In genomic region chr22:45413368-45414211, GRCh38 we compare ENCODE assay signal across 9 cellular contexts. TPM values are rescaled to one million over a fixed set of nuclear protein-coding genes. Genes with fewer than 3 reads are reported as not detected.
A peak's percentile ranks its signal among the peaks of the same experiment; 100 is the strongest.
DNase-seq lines count a peak whose midpoint lies in the region.
"Had no signal": no experiment of that assay in that cellular context is flagged by ENCODE, and none has a peak within 500 bp of the region (broad histone marks: within the 10 kb centered on the region; RNA-seq: fewer than 3 reads in every experiment).

RIBC2 (plus strand) TSS chr22:45413693; CDS start chr22:45413887, 194 bp downstream.
SMC1B (minus strand) TSS chr22:45413599; CDS start chr22:45413567, 32 bp downstream.

- no peaks in the 10 kb centered on the region for H3K36me3 ChIP-seq in CD8-positive, alpha-beta memory T cell (ENCODE audit: insufficient read depth, low read length)
- no peaks in the 10 kb centered on the region for H3K36me3 ChIP-seq in HUES48 (ENCODE audit: control insufficient read depth, insufficient read depth, low read length)

- peak within 1 kb of the TSS; percentile 55 to 89 (median 82) for H3K4me3 Mint-ChIP-seq in CD8-positive, alpha-beta memory T cell
- H3K4me3 Mint-ChIP-seq in activated naive CD4-positive, alpha-beta T cell treated with anti-CD3 and anti-CD28 coated beads for 36 hours = peak within 1 kb of the TSS; percentile 86

- no peaks in the 10 kb centered on the region for H3K9me3 ChIP-seq in CD8-positive, alpha-beta memory T cell (ENCODE audit: low read length)
- H3K9me3 ChIP-seq in HUES48 (ENCODE audit: control insufficient read depth, insufficient read depth, low read length) = peaks cover 7% of the 10 kb centered on the region

- peak within 1 kb of the TSS; percentile 70 for H3K4me3 ChIP-seq in CD8-positive, alpha-beta memory T cell (ENCODE audit: low read length)
- H3K4me3 ChIP-seq in HUES48 (ENCODE audit: low read depth, low read length) = peak within 1 kb of the TSS; percentile 51
- H3K4me3 ChIP-seq: K562 had no signal

- intact Hi-C loops in activated naive CD4-positive, alpha-beta T cell treated with anti-CD3 and anti-CD28 coated beads for 36 hours (cut with micrococcal nuclease) = loop anchor here (1.0 to 2.0 kb wide), 2 partner anchors 95 to 104 kb away; partner anchors contain the start of gene FAM118A

- H3K4me1 ChIP-seq in CD8-positive, alpha-beta memory T cell (ENCODE audit: insufficient read depth, low read length) = peaks cover 9% of the 10 kb centered on the region
- no peaks in the 10 kb centered on the region for H3K4me1 ChIP-seq in HUES48 (ENCODE audit: control insufficient read depth, insufficient read depth, low read length)

- no peaks in the 10 kb centered on the region for H3K27me3 ChIP-seq in CD8-positive, alpha-beta memory T cell (ENCODE audit: insufficient read depth, low read length, poor library complexity, severe bottlenecking)
- peaks cover 25% of the 10 kb centered on the region for H3K27me3 ChIP-seq in HUES48 (ENCODE audit: control insufficient read depth, insufficient read depth, low read length)

- peaks cover 0 to 13% (median 9%) of the 10 kb centered on the region in 3 donors for H3K4me1 Mint-ChIP-seq in CD8-positive, alpha-beta memory T cell
- peaks cover 12% of the 10 kb centered on the region for H3K4me1 Mint-ChIP-seq in activated naive CD4-positive, alpha-beta T cell treated with anti-CD3 and anti-CD28 coated beads for 36 hours (ENCODE audit: low read depth)

- peak within 1 kb of the TSS; percentile 31 for H3K27ac ChIP-seq in CD8-positive, alpha-beta memory T cell (ENCODE audit: low read depth, low read length)
- H3K27ac ChIP-seq in HUES48 (ENCODE audit: low read depth, low read length) = peak within 1 kb of the TSS; percentile 28

- POLR2A ChIA-PET in CD8-positive, alpha-beta memory T cell (lab: Charles Lee) = no interaction called here

- peaks cover 0 to 2% of the 10 kb centered on the region in 2 donors for H3K27me3 Mint-ChIP-seq in CD8-positive, alpha-beta memory T cell
- H3K27me3 Mint-ChIP-seq in activated naive CD4-positive, alpha-beta T cell treated with anti-CD3 and anti-CD28 coated beads for 36 hours (ENCODE audit: low read depth) = no peaks in the 10 kb centered on the region

- peak within 1 kb of the TSS; percentile 31 for H3K9ac ChIP-seq in HUES48 (ENCODE audit: low read depth, low read length)

- no peaks in the 10 kb centered on the region for H3K36me3 Mint-ChIP-seq in CD8-positive, alpha-beta memory T cell
- H3K36me3 Mint-ChIP-seq in activated naive CD4-positive, alpha-beta T cell treated with anti-CD3 and anti-CD28 coated beads for 36 hours (ENCODE audit: low read depth) = peaks cover 13% of the 10 kb centered on the region

- peak within 1 kb of the TSS; percentile 42 to 95 (median 86) for H3K27ac Mint-ChIP-seq in CD8-positive, alpha-beta memory T cell
- H3K27ac Mint-ChIP-seq in activated naive CD4-positive, alpha-beta T cell treated with anti-CD3 and anti-CD28 coated beads for 36 hours = no peak within 1 kb of the TSS

- peak; percentile 69 to 92 (median 76) for DNase-seq in CD8-positive, alpha-beta memory T cell
- peak; percentile 82 to 88 for DNase-seq in SHP77 (lab: John Stamatoyannopoulos, UW)
- peak; percentile 95 for DNase-seq in activated naive CD4-positive, alpha-beta T cell treated with anti-CD3 and anti-CD28 coated beads for 36 hours
- peak; percentile 45 for DNase-seq in glomerular visceral epithelial cell (ENCODE audit: extremely low spot score)
- DNase-seq in occipital lobe (lab: John Stamatoyannopoulos, UW) = peak; percentile 46
- DNase-seq in stromal cell of bone marrow (ENCODE audit: low read depth) = peak; percentile 55
- DNase-seq in KG1 (lab: John Stamatoyannopoulos, UW) = no peak

- CTCF ChIA-PET in CD8-positive, alpha-beta memory T cell (lab: Charles Lee) = interaction anchor here (1.0 kb wide), 1 partner anchor 19 kb away, joined by 4 read pairs; no protein-coding TSS in a partner anchor
- CTCF ChIA-PET in activated naive CD4-positive, alpha-beta T cell treated with anti-CD3 and anti-CD28 coated beads for 36 hours (lab: Charles Lee) = interaction anchor here (0.7 kb wide), 2 partner anchors 119 to 1772 kb away, joined by 3 read pairs; no protein-coding TSS in a partner anchor

- H3K9me3 Mint-ChIP-seq in CD8-positive, alpha-beta memory T cell = peaks cover 0 to 4% (median 0%) of the 10 kb centered on the region in 5 donors
- no peaks in the 10 kb centered on the region for H3K9me3 Mint-ChIP-seq in activated naive CD4-positive, alpha-beta T cell treated with anti-CD3 and anti-CD28 coated beads for 36 hours

RNA-seq across cellular contexts. Expression of gene RIBC2, which starts in this region (rescaled TPM):
- 10 to 100 TPM in 1 of 2 experiments, 1 to 10 TPM in 1; 9.6 to 10.4 TPM for total RNA-seq in CD8-positive, alpha-beta memory T cell
- polyA plus RNA-seq in CD8-positive, alpha-beta memory T cell = 0.47 TPM
- 1 to 10 TPM; 6.2 to 6.3 TPM for total RNA-seq in activated naive CD4-positive, alpha-beta T cell treated with anti-CD3 and anti-CD28 coated beads for 36 hours
- not detected for total RNA-seq in occipital lobe
- total RNA-seq: K562 had no signal
- polyA plus RNA-seq: K562 had no signal

RNA-seq across cellular contexts. Expression of gene SMC1B, which starts in this region (rescaled TPM):
- total RNA-seq in CD8-positive, alpha-beta memory T cell = under 1 TPM; 0.37 to 0.38 TPM
- not detected for polyA plus RNA-seq in CD8-positive, alpha-beta memory T cell
- 1 to 10 TPM; 1.1 to 1.3 TPM for total RNA-seq in activated naive CD4-positive, alpha-beta T cell treated with anti-CD3 and anti-CD28 coated beads for 36 hours
- total RNA-seq in occipital lobe = under 0.01 TPM
- total RNA-seq: K562 had no signal

Comparison
In these comparisons a context has a peak if more than half of its experiments do, and no peak if none do; other contexts are left out.
1. Peak in DNase-seq in occipital lobe; RNA of the genes that start here not detected or under 1 TPM.